Comparison of ENCODE assay signal across 1 cellular context in genomic region chr1:45499415-45499769, GRCh38.
TF ChIP-seq lines count a peak whose summit lies in the region.

No MANE protein-coding gene starts in this region.

TF ChIP-seq in A549, 52 proteins besides CTCF, POLR2A, EP300 and RAD21 (continued from another document):
- TF ChIP-seq, protein P1, sequence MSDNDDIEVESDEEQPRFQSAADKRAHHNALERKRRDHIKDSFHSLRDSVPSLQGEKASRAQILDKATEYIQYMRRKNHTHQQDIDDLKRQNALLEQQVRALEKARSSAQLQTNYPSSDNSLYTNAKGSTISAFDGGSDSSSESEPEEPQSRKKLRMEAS (IDR thresholded peaks at IDR 0.05), result no peak
- TF ChIP-seq EHF (CRISPR knock-in tag; IDR thresholded peaks at IDR 0.05), result no peak
- no peak for TF ChIP-seq ZC3H11A (IDR thresholded peaks at IDR 0.05)
- TF ChIP-seq, protein P2, sequence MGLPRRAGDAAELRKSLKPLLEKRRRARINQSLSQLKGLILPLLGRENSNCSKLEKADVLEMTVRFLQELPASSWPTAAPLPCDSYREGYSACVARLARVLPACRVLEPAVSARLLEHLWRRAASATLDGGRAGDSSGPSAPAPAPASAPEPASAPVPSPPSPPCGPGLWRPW (IDR thresholded peaks at IDR 0.05), result no peak
- no peak for TF ChIP-seq ZNF302 (CRISPR knock-in tag; IDR thresholded peaks at IDR 0.05)
- no peak for TF ChIP-seq KDM1A (IDR thresholded peaks at IDR 0.05; ENCODE audit: low read depth)
- no peak for TF ChIP-seq SREBF2 (IDR thresholded peaks at IDR 0.05)
- no peak for TF ChIP-seq ZFP36 (IDR thresholded peaks at IDR 0.05; ENCODE audit: borderline replicate concordance, partially characterized antibody)
- no peak for TF ChIP-seq ESRRA (IDR thresholded peaks at IDR 0.05; ENCODE audit: borderline replicate concordance, low read length)
- TF ChIP-seq, protein P3, sequence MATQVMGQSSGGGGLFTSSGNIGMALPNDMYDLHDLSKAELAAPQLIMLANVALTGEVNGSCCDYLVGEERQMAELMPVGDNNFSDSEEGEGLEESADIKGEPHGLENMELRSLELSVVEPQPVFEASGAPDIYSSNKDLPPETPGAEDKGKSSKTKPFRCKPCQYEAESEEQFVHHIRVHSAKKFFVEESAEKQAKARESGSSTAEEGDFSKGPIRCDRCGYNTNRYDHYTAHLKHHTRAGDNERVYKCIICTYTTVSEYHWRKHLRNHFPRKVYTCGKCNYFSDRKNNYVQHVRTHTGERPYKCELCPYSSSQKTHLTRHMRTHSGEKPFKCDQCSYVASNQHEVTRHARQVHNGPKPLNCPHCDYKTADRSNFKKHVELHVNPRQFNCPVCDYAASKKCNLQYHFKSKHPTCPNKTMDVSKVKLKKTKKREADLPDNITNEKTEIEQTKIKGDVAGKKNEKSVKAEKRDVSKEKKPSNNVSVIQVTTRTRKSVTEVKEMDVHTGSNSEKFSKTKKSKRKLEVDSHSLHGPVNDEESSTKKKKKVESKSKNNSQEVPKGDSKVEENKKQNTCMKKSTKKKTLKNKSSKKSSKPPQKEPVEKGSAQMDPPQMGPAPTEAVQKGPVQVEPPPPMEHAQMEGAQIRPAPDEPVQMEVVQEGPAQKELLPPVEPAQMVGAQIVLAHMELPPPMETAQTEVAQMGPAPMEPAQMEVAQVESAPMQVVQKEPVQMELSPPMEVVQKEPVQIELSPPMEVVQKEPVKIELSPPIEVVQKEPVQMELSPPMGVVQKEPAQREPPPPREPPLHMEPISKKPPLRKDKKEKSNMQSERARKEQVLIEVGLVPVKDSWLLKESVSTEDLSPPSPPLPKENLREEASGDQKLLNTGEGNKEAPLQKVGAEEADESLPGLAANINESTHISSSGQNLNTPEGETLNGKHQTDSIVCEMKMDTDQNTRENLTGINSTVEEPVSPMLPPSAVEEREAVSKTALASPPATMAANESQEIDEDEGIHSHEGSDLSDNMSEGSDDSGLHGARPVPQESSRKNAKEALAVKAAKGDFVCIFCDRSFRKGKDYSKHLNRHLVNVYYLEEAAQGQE (IDR thresholded peaks at IDR 0.05), result no peak
- TF ChIP-seq, protein P4, sequence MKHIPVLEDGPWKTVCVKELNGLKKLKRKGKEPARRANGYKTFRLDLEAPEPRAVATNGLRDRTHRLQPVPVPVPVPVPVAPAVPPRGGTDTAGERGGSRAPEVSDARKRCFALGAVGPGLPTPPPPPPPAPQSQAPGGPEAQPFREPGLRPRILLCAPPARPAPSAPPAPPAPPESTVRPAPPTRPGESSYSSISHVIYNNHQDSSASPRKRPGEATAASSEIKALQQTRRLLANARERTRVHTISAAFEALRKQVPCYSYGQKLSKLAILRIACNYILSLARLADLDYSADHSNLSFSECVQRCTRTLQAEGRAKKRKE (CRISPR knock-in tag; IDR thresholded peaks at IDR 0.05; ENCODE audit: low read depth), result no peak
- TF ChIP-seq, protein P5, sequence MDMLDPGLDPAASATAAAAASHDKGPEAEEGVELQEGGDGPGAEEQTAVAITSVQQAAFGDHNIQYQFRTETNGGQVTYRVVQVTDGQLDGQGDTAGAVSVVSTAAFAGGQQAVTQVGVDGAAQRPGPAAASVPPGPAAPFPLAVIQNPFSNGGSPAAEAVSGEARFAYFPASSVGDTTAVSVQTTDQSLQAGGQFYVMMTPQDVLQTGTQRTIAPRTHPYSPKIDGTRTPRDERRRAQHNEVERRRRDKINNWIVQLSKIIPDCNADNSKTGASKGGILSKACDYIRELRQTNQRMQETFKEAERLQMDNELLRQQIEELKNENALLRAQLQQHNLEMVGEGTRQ (IDR thresholded peaks at IDR 0.05), result no peak
- TF ChIP-seq HOXB13 (CRISPR knock-in tag; IDR thresholded peaks at IDR 0.05; ENCODE audit: low read depth), result no peak
